ENCODE assay signal across 22 cellular contexts in genomic region chr1:118290571-118290970, GRCh38.
DNase-seq lines count a peak whose midpoint lies in the region; ATAC-seq and TF ChIP-seq lines count a peak whose summit lies in the region.
"Had no signal": no experiment of that assay in that cellular context is flagged by ENCODE, and none has a peak within 500 bp of the region (broad histone marks: within the 10 kb centered on the region; RNA-seq: fewer than 3 reads in every experiment).

No MANE protein-coding gene starts in this region.

- H3K14ac ChIP-seq in trophoblast cell (ENCODE audit: low read length), result no peak overlapping the region

- H3K27me3 ChIP-seq in esophagus muscularis mucosa (no peaks in the 10 kb centered on the region), trophoblast cell (ENCODE audit: insufficient read depth, low read length) (no peaks in the 10 kb centered on the region)
- H3K27me3 ChIP-seq: BLaER1, SJSA1 had no signal

- H3K27ac ChIP-seq in esophagus muscularis mucosa (replicated peaks in 1 of 4) (peak overlapping the region; percentile 27 to 62 (median 54)), trophoblast cell (ENCODE audit: low read depth, low read length) (no peak overlapping the region)
- H3K27ac ChIP-seq: BLaER1, SJSA1 had no signal

- H3K4me3 Mint-ChIP-seq in stimulated activated memory B cell treated with anti-CD40 and anti-IgM and Interleukin-4, amounts not matched to agents 10 μg/mL and 1 μg/mL and 100 μg/mL, for 72 hours, result no peak overlapping the region
- H3K4me3 Mint-ChIP-seq: CD4-positive, alpha-beta T cell had no signal

- no peaks in the 10 kb centered on the region for H3K36me3 Mint-ChIP-seq in stimulated activated memory B cell treated with anti-CD40 and anti-IgM and Interleukin-4, amounts not matched to agents 10 μg/mL and 1 μg/mL and 100 μg/mL, for 72 hours

- no peaks in the 10 kb centered on the region for H3K36me3 ChIP-seq in esophagus muscularis mucosa
- H3K36me3 ChIP-seq in trophoblast cell (ENCODE audit: control insufficient read depth in 1 of 2, insufficient read depth in 2 of 2, low read length in 2 of 2), result no peaks in the 10 kb centered on the region
- H3K36me3 ChIP-seq: BLaER1, SJSA1 had no signal

- no peaks in the 10 kb centered on the region for H3K79me1 ChIP-seq in trophoblast cell (ENCODE audit: low read length)

- no peak overlapping the region for H2BK5ac ChIP-seq in trophoblast cell (ENCODE audit: low read depth, low read length, poor library complexity)

- no peak for TF ChIP-seq EP300 in esophagus muscularis mucosa (IDR thresholded peaks at IDR 0.05)

- no peaks in the 10 kb centered on the region for H3K4me1 Mint-ChIP-seq in stimulated activated memory B cell treated with anti-CD40 and anti-IgM and Interleukin-4, amounts not matched to agents 10 μg/mL and 1 μg/mL and 100 μg/mL, for 72 hours

- H3K27me3 Mint-ChIP-seq in stimulated activated memory B cell treated with anti-CD40 and anti-IgM and Interleukin-4, amounts not matched to agents 10 μg/mL and 1 μg/mL and 100 μg/mL, for 72 hours, result no peaks in the 10 kb centered on the region
- H3K27me3 Mint-ChIP-seq: CD4-positive, alpha-beta T cell had no signal

- H3K9ac ChIP-seq in trophoblast cell (ENCODE audit: low read length), result no peak overlapping the region
- H3K9ac ChIP-seq: BLaER1 had no signal

- no peak for TF ChIP-seq POLR2A in esophagus muscularis mucosa (IDR thresholded peaks at IDR 0.05; ENCODE audit: low read depth)

- TF ChIP-seq CTCF in esophagus muscularis mucosa (IDR thresholded peaks at IDR 0.05), result no peak

- H3K79me2 ChIP-seq in trophoblast cell (ENCODE audit: control insufficient read depth, insufficient read depth, low read length, poor library complexity), result no peaks in the 10 kb centered on the region

- no peak overlapping the region for H2AFZ ChIP-seq in trophoblast cell (ENCODE audit: insufficient read depth, low read length, poor library complexity)

- no peak overlapping the region for H3K4me2 ChIP-seq in trophoblast cell (ENCODE audit: low read length)
- H3K4me2 ChIP-seq: BLaER1 had no signal

- H3K4ac ChIP-seq in trophoblast cell (ENCODE audit: low read depth, low read length), result no peak overlapping the region

- H2BK120ac ChIP-seq in trophoblast cell (ENCODE audit: insufficient read depth, low read length, poor library complexity), result no peak overlapping the region

- H3K27ac Mint-ChIP-seq in stimulated activated memory B cell treated with anti-CD40 and anti-IgM and Interleukin-4, amounts not matched to agents 10 μg/mL and 1 μg/mL and 100 μg/mL, for 72 hours, result no peak overlapping the region
- H3K27ac Mint-ChIP-seq: CD4-positive, alpha-beta T cell had no signal

- no peak overlapping the region for H3K18ac ChIP-seq in trophoblast cell (ENCODE audit: low read length)

- no peaks in the 10 kb centered on the region for H3K9me3 ChIP-seq in esophagus muscularis mucosa
- H3K9me3 ChIP-seq in trophoblast cell (ENCODE audit: insufficient read depth, low read depth, low read length), result no peaks in the 10 kb centered on the region
- H3K9me3 ChIP-seq: BLaER1, SJSA1 had no signal

- no peak overlapping the region for H4K91ac ChIP-seq in trophoblast cell (ENCODE audit: low read depth, low read length)

- ATAC-seq in stimulated activated memory B cell treated with anti-CD40 and anti-IgM and Interleukin-4, amounts not matched to agents 10 μg/mL and 1 μg/mL and 100 μg/mL, for 72 hours, result no peak
- ATAC-seq in GM21737 (IDR thresholded peaks at IDR 0.05; ENCODE audit: unreplicated experiment), result no peak
- no peak for ATAC-seq in GM19463 (IDR thresholded peaks at IDR 0.05; ENCODE audit: unreplicated experiment)
- no peak for ATAC-seq in GM18870 (IDR thresholded peaks at IDR 0.05; ENCODE audit: unreplicated experiment)
- ATAC-seq: GM12878 had no signal

- no peak overlapping the region for H3K23ac ChIP-seq in trophoblast cell (ENCODE audit: low read length)

- no peak overlapping the region for H2BK12ac ChIP-seq in trophoblast cell (ENCODE audit: low read length)

- H3K4me3 ChIP-seq in esophagus muscularis mucosa (no peak overlapping the region), trophoblast cell (ENCODE audit: low read depth, low read length) (no peak overlapping the region)
- H3K4me3 ChIP-seq: BLaER1, GM12878, SJSA1 had no signal

- H3K4me1 ChIP-seq in esophagus muscularis mucosa (peaks cover 23 to 41% (median 25%) of the 10 kb centered on the region in 4 donors), trophoblast cell (ENCODE audit: control insufficient read depth in 1 of 2, insufficient read depth in 2 of 2, low read length in 2 of 2) (peaks cover 9% of the 10 kb centered on the region in 2 experiments)
- H3K4me1 ChIP-seq: BLaER1, SJSA1 had no signal

- WGBS in esophagus muscularis mucosa, result 73% methylated on average over 6 of the region's 6 CpGs
- no CpG with 5 or more reads among the region's 6 CpGs for whole genome bisulfite sequencing in trophoblast cell (ENCODE audit: extremely low coverage, insufficient coverage, insufficient read length)

- intact Hi-C loops in esophagus muscularis mucosa (cut with DNase I), result no loop called here

- no peak overlapping the region for H2AK5ac ChIP-seq in trophoblast cell (ENCODE audit: low read length)

- H4K12ac ChIP-seq in trophoblast cell (ENCODE audit: low read depth, low read length), result no peak overlapping the region

- H3K9me3 Mint-ChIP-seq in stimulated activated memory B cell treated with anti-CD40 and anti-IgM and Interleukin-4, amounts not matched to agents 10 μg/mL and 1 μg/mL and 100 μg/mL, for 72 hours, result no peaks in the 10 kb centered on the region

- H4K8ac ChIP-seq in trophoblast cell (ENCODE audit: low read depth, low read length), result no peak overlapping the region

- DNase-seq in NCI-H82 (lab: John Stamatoyannopoulos, UW) (peak; percentile 61), esophagus muscularis mucosa (ENCODE audit: extremely low spot score) (no peak), trophoblast cell (peak; percentile 80 to 90)
- DNase-seq: CD4-positive, alpha-beta T cell; COR-L47; DMS 273 treated with DMSO at 0.1 percent for 48 hours; DMS79 treated with DMSO at 0.1 percent for 48 hours; GOT3; KBM-7; MV-4-11; NCI-H1105 treated with DMSO at 0.1 percent for 48 hours; NCI-H2029 treated with DMSO at 0.1 percent for 48 hours; NCI-H345; NCI-H524; NCI-H774 had no signal
